ENCODE assay signal across 15 cellular contexts in the genomic region with DNA sequence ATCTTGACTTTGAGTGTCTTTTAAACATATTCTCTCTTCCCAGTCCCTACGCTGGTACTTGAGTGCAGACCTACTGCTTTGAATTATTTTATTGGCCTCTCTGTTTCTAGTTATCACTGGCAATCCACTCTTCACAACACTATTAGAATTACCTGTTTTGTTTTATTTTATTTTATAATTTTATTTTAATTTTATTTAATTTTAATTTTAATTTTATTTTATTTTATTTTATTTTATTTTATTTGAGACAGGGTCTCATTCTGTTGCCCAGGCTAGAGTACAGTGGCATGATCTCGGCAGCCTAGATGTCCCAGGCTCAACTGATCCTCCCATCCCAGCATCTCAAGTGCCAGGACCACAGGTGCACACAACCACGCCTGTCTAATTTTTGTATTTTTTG. TPM values are rescaled to one million over a fixed set of nuclear protein-coding genes. Genes with fewer than 3 reads are reported as not detected.
DNase-seq lines count a peak whose midpoint lies in the region; ATAC-seq and TF ChIP-seq lines count a peak whose summit lies in the region.
"Had no signal": no experiment of that assay in that cellular context is flagged by ENCODE, and none has a peak within 500 bp of the region (broad histone marks: within the 10 kb centered on the region; RNA-seq: fewer than 3 reads in every experiment).

No MANE protein-coding gene starts in this region.

- H3K27me3 Mint-ChIP-seq in activated CD4-positive, alpha-beta T cell treated with anti-CD3 and anti-CD28 coated beads for 36 hours, result no peaks in the 10 kb centered on the region
- H3K27me3 Mint-ChIP-seq in HFFc6 (ENCODE audit: insufficient read depth), result peaks cover 1% of the 10 kb centered on the region
- no peaks in the 10 kb centered on the region for H3K27me3 Mint-ChIP-seq in activated CD8-positive, alpha-beta T cell treated with anti-CD3 and anti-CD28 coated beads, Interleukin-2, amount 10 ng/mL, durations not matched to agents 7 days and 5 days (ENCODE audit: low read depth)
- H3K27me3 Mint-ChIP-seq in natural killer cell treated with Interleukin-12 subunit alpha and Interleukin-12 subunit beta and Interleukin-15 and Interleukin-18, amount 100 ng/mL, for 72 hours, result no peaks in the 10 kb centered on the region
- H3K27me3 Mint-ChIP-seq: dendritic cell treated with granulocyte-macrophage colony-stimulating factor and Interleukin-4, amounts not matched to agents 40 ng/mL and 50 ng/mL, for 4 days had no signal

- CTCF ChIA-PET in activated CD4-positive, alpha-beta T cell treated with anti-CD3 and anti-CD28 coated beads for 36 hours (lab: Charles Lee), result interaction anchor here (13.3 kb wide), 1 partner anchor 110 kb away, joined by 381 read pairs; no protein-coding TSS in a partner anchor
- CTCF ChIA-PET in activated CD8-positive, alpha-beta T cell treated with anti-CD3 and anti-CD28 coated beads, Interleukin-2, amount 10 ng/mL, durations not matched to agents 7 days and 5 days (lab: Charles Lee), result interaction anchor here (1.3 to 3.5 kb wide), 4 partner anchors 7 to 111 kb away, joined by 3 to 31 read pairs (median 14); a partner anchor contains a TSS
- CTCF ChIA-PET in GM10248 (lab: Yijun Ruan, JAX), result interaction anchor here (0.9 to 3.5 kb wide), 2 partner anchors 8 to 28 kb away, joined by 3 to 33 read pairs; a partner anchor contains a TSS

- peak overlapping the region; percentile 15 for H3K4me3 Mint-ChIP-seq in activated CD4-positive, alpha-beta T cell treated with anti-CD3 and anti-CD28 coated beads for 36 hours
- H3K4me3 Mint-ChIP-seq in HFFc6, result no peak overlapping the region
- H3K4me3 Mint-ChIP-seq in activated CD8-positive, alpha-beta T cell treated with anti-CD3 and anti-CD28 coated beads, Interleukin-2, amount 10 ng/mL, durations not matched to agents 7 days and 5 days, result peak overlapping the region; percentile 40
- peak overlapping the region; percentile 68 for H3K4me3 Mint-ChIP-seq in natural killer cell treated with Interleukin-12 subunit alpha and Interleukin-12 subunit beta and Interleukin-15 and Interleukin-18, amount 100 ng/mL, for 72 hours
- H3K4me3 Mint-ChIP-seq: dendritic cell treated with granulocyte-macrophage colony-stimulating factor and Interleukin-4, amounts not matched to agents 40 ng/mL and 50 ng/mL, for 4 days had no signal

- POLR2A ChIA-PET in activated CD4-positive, alpha-beta T cell treated with anti-CD3 and anti-CD28 coated beads for 36 hours (lab: Charles Lee), result interaction anchor here (1.4 kb wide), 1 partner anchor 58 kb away, joined by 8 read pairs; no protein-coding TSS in a partner anchor
- POLR2A ChIA-PET in activated CD8-positive, alpha-beta T cell treated with anti-CD3 and anti-CD28 coated beads, Interleukin-2, amount 10 ng/mL, durations not matched to agents 7 days and 5 days (lab: Charles Lee), result interaction anchor here (1.8 to 8.1 kb wide), 2 partner anchors 59 to 60 kb away, joined by 15 to 142 read pairs; no protein-coding TSS in a partner anchor
- POLR2A ChIA-PET in GM10248 (lab: Yijun Ruan, JAX), result no interaction called here

- TF ChIP-seq CTCF in HFFc6 (IDR thresholded peaks at IDR 0.05) (no peak), GM10248 (IDR thresholded peaks at IDR 0.05; ENCODE audit: control extremely low read depth, extremely low read depth, low read depth, missing control alignments) (no peak)

- DNase-seq in activated CD4-positive, alpha-beta T cell treated with anti-CD3 and anti-CD28 coated beads for 36 hours, result no peak
- no peak for DNase-seq in activated CD4-positive, alpha-beta T cell treated with anti-CD3 and anti-CD28 coated beads for 48 hours
- no peak for DNase-seq in HFFc6
- no peak for DNase-seq in activated CD8-positive, alpha-beta T cell treated with anti-CD3 and anti-CD28 coated beads, Interleukin-2, amount 10 ng/mL, durations not matched to agents 7 days and 5 days
- no peak for DNase-seq in natural killer cell treated with Interleukin-12 subunit alpha and Interleukin-12 subunit beta and Interleukin-15 and Interleukin-18, amount 100 ng/mL, for 72 hours (ENCODE audit: low spot score)
- DNase-seq in COR-L47 (lab: John Stamatoyannopoulos, UW), result no peak
- DNase-seq in GM10248 (ENCODE audit: extremely low spot score), result no peak
- DNase-seq in sciatic nerve (ENCODE audit: low spot score), result no peak
- DNase-seq: brain microvascular endothelial cell, foreskin melanocyte, HCEC 1CT, NCI-H2081, NCI-H510A had no signal

- intact Hi-C loops in activated CD4-positive, alpha-beta T cell treated with anti-CD3 and anti-CD28 coated beads for 36 hours (cut with DNase I, micrococcal nuclease), result no loop called here
- intact Hi-C loops in sciatic nerve (cut with DNase I), result no loop called here

- peaks cover 81% of the 10 kb centered on the region for H3K4me1 Mint-ChIP-seq in activated CD4-positive, alpha-beta T cell treated with anti-CD3 and anti-CD28 coated beads for 36 hours
- H3K4me1 Mint-ChIP-seq in HFFc6 (ENCODE audit: low read depth), result peaks cover 94% of the 10 kb centered on the region
- H3K4me1 Mint-ChIP-seq in activated CD8-positive, alpha-beta T cell treated with anti-CD3 and anti-CD28 coated beads, Interleukin-2, amount 10 ng/mL, durations not matched to agents 7 days and 5 days (ENCODE audit: low read depth), result peaks cover 72% of the 10 kb centered on the region
- peaks cover 68 to 82% of the 10 kb centered on the region in 2 donors for H3K4me1 Mint-ChIP-seq in natural killer cell treated with Interleukin-12 subunit alpha and Interleukin-12 subunit beta and Interleukin-15 and Interleukin-18, amount 100 ng/mL, for 72 hours (ENCODE audit: low read depth in 2 of 2)

- peaks cover 26% of the 10 kb centered on the region for H3K36me3 Mint-ChIP-seq in activated CD4-positive, alpha-beta T cell treated with anti-CD3 and anti-CD28 coated beads for 36 hours (ENCODE audit: low read depth)
- peaks cover 17% of the 10 kb centered on the region for H3K36me3 Mint-ChIP-seq in HFFc6 (ENCODE audit: low read depth)
- peaks cover 48% of the 10 kb centered on the region for H3K36me3 Mint-ChIP-seq in activated CD8-positive, alpha-beta T cell treated with anti-CD3 and anti-CD28 coated beads, Interleukin-2, amount 10 ng/mL, durations not matched to agents 7 days and 5 days (ENCODE audit: low read depth)
- peaks cover 4% of the 10 kb centered on the region for H3K36me3 Mint-ChIP-seq in natural killer cell treated with Interleukin-12 subunit alpha and Interleukin-12 subunit beta and Interleukin-15 and Interleukin-18, amount 100 ng/mL, for 72 hours

- peak overlapping the region; percentile 73 for H3K27ac Mint-ChIP-seq in activated CD4-positive, alpha-beta T cell treated with anti-CD3 and anti-CD28 coated beads for 36 hours
- peak overlapping the region; percentile 27 for H3K27ac Mint-ChIP-seq in HFFc6
- H3K27ac Mint-ChIP-seq in activated CD8-positive, alpha-beta T cell treated with anti-CD3 and anti-CD28 coated beads, Interleukin-2, amount 10 ng/mL, durations not matched to agents 7 days and 5 days, result peak overlapping the region; percentile 60
- H3K27ac Mint-ChIP-seq in natural killer cell treated with Interleukin-12 subunit alpha and Interleukin-12 subunit beta and Interleukin-15 and Interleukin-18, amount 100 ng/mL, for 72 hours, result peak overlapping the region; percentile 91 to 93
- H3K27ac Mint-ChIP-seq: dendritic cell treated with granulocyte-macrophage colony-stimulating factor and Interleukin-4, amounts not matched to agents 40 ng/mL and 50 ng/mL, for 4 days had no signal

- no peak for ATAC-seq in activated CD4-positive, alpha-beta T cell treated with anti-CD3 and anti-CD28 coated beads for 36 hours
- ATAC-seq in activated CD8-positive, alpha-beta T cell treated with anti-CD3 and anti-CD28 coated beads, Interleukin-2, amount 10 ng/mL, durations not matched to agents 7 days and 5 days, result no peak
- ATAC-seq in natural killer cell treated with Interleukin-12 subunit alpha and Interleukin-12 subunit beta and Interleukin-15 and Interleukin-18, amount 100 ng/mL, for 72 hours, result no peak
- no peak for ATAC-seq in sciatic nerve
- ATAC-seq: activated naive CD4-positive, alpha-beta T cell treated with anti-CD3 and anti-CD28 coated beads, Interleukin-2, amount 50 U/mL, for 72 hours had no signal

- H3K9me3 Mint-ChIP-seq in activated CD4-positive, alpha-beta T cell treated with anti-CD3 and anti-CD28 coated beads for 36 hours (ENCODE audit: low read depth), result no peaks in the 10 kb centered on the region
- no peaks in the 10 kb centered on the region for H3K9me3 Mint-ChIP-seq in HFFc6
- no peaks in the 10 kb centered on the region for H3K9me3 Mint-ChIP-seq in activated CD8-positive, alpha-beta T cell treated with anti-CD3 and anti-CD28 coated beads, Interleukin-2, amount 10 ng/mL, durations not matched to agents 7 days and 5 days (ENCODE audit: insufficient read depth)
- no peaks in the 10 kb centered on the region for H3K9me3 Mint-ChIP-seq in natural killer cell treated with Interleukin-12 subunit alpha and Interleukin-12 subunit beta and Interleukin-15 and Interleukin-18, amount 100 ng/mL, for 72 hours
- H3K9me3 Mint-ChIP-seq: activated naive CD4-positive, alpha-beta T cell treated with anti-CD3 and anti-CD28 coated beads, Interleukin-2, amount 50 U/mL, for 72 hours; dendritic cell treated with granulocyte-macrophage colony-stimulating factor and Interleukin-4, amounts not matched to agents 40 ng/mL and 50 ng/mL, for 4 days had no signal

RNA-seq across cellular contexts. Expression of a gene that starts 6.8 kb away (rescaled TPM):
- total RNA-seq in activated CD4-positive, alpha-beta T cell treated with anti-CD3 and anti-CD28 coated beads for 36 hours, result 10 to 100 TPM; 43.2 to 50.9 TPM
- total RNA-seq in HFFc6 (2021; fragmentation: NEBNext Ultra II Directional; extraction: Animal tissue kit (Norgen Biotek cat#: 25700)), result 10 to 100 TPM; 59.0 to 79.2 (median 62.8) TPM
- total RNA-seq in activated CD8-positive, alpha-beta T cell treated with anti-CD3 and anti-CD28 coated beads, Interleukin-2, amount 10 ng/mL, durations not matched to agents 7 days and 5 days, result 10 to 100 TPM; 67.9 to 69.0 TPM
- total RNA-seq in natural killer cell treated with Interleukin-12 subunit alpha and Interleukin-12 subunit beta and Interleukin-15 and Interleukin-18, amount 100 ng/mL, for 72 hours, result 10 to 100 TPM; 61.7 to 67.6 TPM
- 19.3 TPM for total RNA-seq in sciatic nerve

Comparison
In these comparisons a context has a peak if more than half of its experiments do, and no peak if none do; other contexts are left out.
1. H3K27ac Mint-ChIP-seq: peak in every context shown above with its lines; median percentile 92 in natural killer cell treated with Interleukin-12 subunit alpha and Interleukin-12 subunit beta and Interleukin-15 and Interleukin-18, amount 100 ng/mL, for 72 hours; 73 in activated CD4-positive, alpha-beta T cell treated with anti-CD3 and anti-CD28 coated beads for 36 hours; 60 in activated CD8-positive, alpha-beta T cell treated with anti-CD3 and anti-CD28 coated beads, Interleukin-2, amount 10 ng/mL, durations not matched to agents 7 days and 5 days; 27 in HFFc6.